Comparison of ENCODE assay signal across 16 cellular contexts in the genomic region with DNA sequence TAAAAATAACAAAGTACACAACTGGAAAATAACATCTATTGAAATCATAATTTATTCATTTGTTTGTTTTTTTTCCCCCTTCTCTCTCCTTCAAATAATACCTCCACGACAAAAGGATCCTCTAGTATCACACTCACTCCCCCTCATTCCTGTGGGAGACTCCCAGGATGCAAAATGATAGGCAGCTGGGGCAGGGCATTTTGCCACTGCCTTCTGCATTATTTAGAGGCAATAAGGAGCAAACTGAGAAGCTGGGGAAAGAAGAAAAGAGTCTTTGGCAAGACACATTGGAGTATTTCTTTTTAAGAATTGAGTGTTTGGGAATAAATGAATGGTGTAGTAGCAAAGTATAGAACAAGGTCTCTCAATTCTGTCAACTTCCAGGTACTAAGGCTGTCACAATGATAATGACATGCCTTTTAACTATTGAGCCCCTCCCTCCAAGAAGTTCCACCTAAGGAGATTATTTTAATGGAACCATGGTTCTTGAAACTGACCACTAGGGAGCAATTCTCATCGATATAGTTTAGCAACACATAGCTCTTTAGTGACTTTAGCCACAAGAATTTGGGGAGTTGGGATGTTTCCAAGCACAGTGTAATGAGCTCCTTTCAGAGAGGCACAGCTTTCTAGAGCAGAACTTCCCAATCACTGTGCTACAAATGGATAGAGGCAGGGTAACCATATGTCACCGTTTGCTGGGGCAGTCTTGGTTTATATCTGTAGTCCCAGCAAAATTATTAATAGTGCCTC.
DNase-seq lines count a peak whose midpoint lies in the region; ATAC-seq, FAIRE-seq and TF ChIP-seq lines count a peak whose summit lies in the region.
"Had no signal": no experiment of that assay in that cellular context is flagged by ENCODE, and none has a peak within 500 bp of the region (broad histone marks: within the 10 kb centered on the region; RNA-seq: fewer than 3 reads in every experiment).

No MANE protein-coding gene starts in this region.

- H3K9ac ChIP-seq in kidney (ENCODE audit: low read length in 2 of 2) = no peak overlapping the region

- no peak for TF ChIP-seq POLR2A in testis (IDR thresholded peaks at IDR 0.05)

- H3K4me3 ChIP-seq in fibroblast of pulmonary artery (replicated peaks; ENCODE audit: low read depth, low read length) (no peak overlapping the region), testis (no peak overlapping the region), kidney (ENCODE audit: low read length in 2 of 2) (no peak overlapping the region)
- H3K4me3 ChIP-seq: body of pancreas had no signal

- no peak for ATAC-seq in HG03521 (IDR thresholded peaks at IDR 0.05; ENCODE audit: unreplicated experiment)
- ATAC-seq: body of pancreas had no signal

- H3K27ac ChIP-seq in testis (no peak overlapping the region), kidney (ENCODE audit: low read depth in 2 of 2, low read length in 2 of 2) (no peak overlapping the region)
- H3K27ac ChIP-seq: body of pancreas, neutrophil had no signal

- H3K36me3 ChIP-seq in testis (ENCODE audit: low read depth, missing control alignments) = no peaks in the 10 kb centered on the region
- H3K36me3 ChIP-seq in kidney (ENCODE audit: control insufficient read depth in 1 of 2, insufficient read depth in 2 of 2, low read length in 2 of 2) = no peaks in the 10 kb centered on the region
- H3K36me3 ChIP-seq: neutrophil had no signal

- peak; percentile 41 for DNase-seq in NCI-H748 (lab: John Stamatoyannopoulos, UW; ENCODE audit: unreplicated experiment)
- DNase-seq in NCI-H748 treated with DMSO at 0.1 percent for 48 hours (lab: John Stamatoyannopoulos, UW) = no peak
- DNase-seq in T1000 (lab: John Stamatoyannopoulos, UW) = peak; percentile 8
- peak; percentile 85 for DNase-seq in fibroblast of pulmonary artery (ENCODE audit: low read depth)
- peak; percentile 14 for DNase-seq in testis
- DNase-seq in kidney = no peak
- no peak for DNase-seq in NCI-H1417 treated with DMSO at 0.1 percent for 48 hours (lab: John Stamatoyannopoulos, UW)
- DNase-seq: activated CD4-positive, alpha-beta T cell treated with anti-CD3 and anti-CD28 coated beads, Interleukin-2, amount 10 ng/mL, durations not matched to agents 24 days and 14 days; DMS53; OCI-M1; trophoblast cell had no signal

- no peaks in the 10 kb centered on the region for H3K27me3 ChIP-seq in testis
- H3K27me3 ChIP-seq: body of pancreas, neutrophil had no signal

- TF ChIP-seq CTCF in fibroblast of pulmonary artery (IDR thresholded peaks at IDR 0.05; ENCODE audit: low read length, missing control alignments) = peak; percentile 22
- no peak for TF ChIP-seq CTCF in testis (IDR thresholded peaks at IDR 0.05)
- TF ChIP-seq CTCF in kidney (IDR thresholded peaks at IDR 0.05; ENCODE audit: borderline replicate concordance, extremely low read depth, insufficient read depth) = no peak

- WGBS in testis, 2 donors = 42 to 48% methylated on average over 3 of the region's 3 CpGs

- H3K4me1 ChIP-seq in testis (no peaks in the 10 kb centered on the region), kidney (ENCODE audit: control insufficient read depth in 1 of 2, insufficient read depth in 1 of 2, low read depth in 1 of 2, low read length in 2 of 2) (no peaks in the 10 kb centered on the region)
- H3K4me1 ChIP-seq: body of pancreas had no signal

- no peak for FAIRE-seq in kidney (lab: Jason Lieb, UNC)
- FAIRE-seq: A204.1, H1 had no signal

- intact Hi-C loops in testis (cut with DNase I; ENCODE audit: low total_unique reads) = no loop called here
- intact Hi-C loops in kidney (cut with DNase I) = no loop called here

- H3K9me3 ChIP-seq in testis = no peaks in the 10 kb centered on the region
- no peaks in the 10 kb centered on the region for H3K9me3 ChIP-seq in kidney (ENCODE audit: control insufficient read depth in 1 of 2, low read length in 2 of 2)
- H3K9me3 ChIP-seq: body of pancreas, neutrophil had no signal

Comparison
In these comparisons a context has a peak if more than half of its experiments do, and no peak if none do; other contexts are left out.
1. DNase-seq: peak in NCI-H748 (single experiment), T1000 (single experiment), fibroblast of pulmonary artery (single experiment) and testis (single experiment); none in NCI-H748 treated with DMSO at 0.1 percent for 48 hours (single experiment), kidney (single experiment) and NCI-H1417 treated with DMSO at 0.1 percent for 48 hours (single experiment).